In genomic region chrX:123222920-123223319, GRCh38 we compare ENCODE assay signal across 29 cellular contexts. TPM values are rescaled to one million over a fixed set of nuclear protein-coding genes. Genes with fewer than 3 reads are reported as not detected.
A peak's percentile ranks its signal among the peaks of the same experiment; 100 is the strongest.
DNase-seq lines count a peak whose midpoint lies in the region; ATAC-seq lines count a peak whose summit lies in the region.
"Had no signal": no experiment of that assay in that cellular context is flagged by ENCODE, and none has a peak within 500 bp of the region (broad histone marks: within the 10 kb centered on the region; RNA-seq: fewer than 3 reads in every experiment).

No MANE protein-coding gene starts in this region.

- H3K18ac ChIP-seq in mesendoderm (ENCODE audit: low read length) = no peak overlapping the region

- peaks cover 1% of the 10 kb centered on the region for H3K4me1 ChIP-seq in right cardiac atrium (ENCODE audit: control insufficient read depth, insufficient read depth, low read length)
- H3K4me1 ChIP-seq in mesendoderm (ENCODE audit: control insufficient read depth, low read depth, low read length) = no peaks in the 10 kb centered on the region
- H3K4me1 ChIP-seq: BLaER1 treated with 17β-estradiol and CSF1 and Interleukin-3, amounts not matched to agents 10 nM and 100 nM had no signal

- H3K4me2 ChIP-seq in mesendoderm (ENCODE audit: low read length) = no peak overlapping the region
- H3K4me2 ChIP-seq: BLaER1 treated with 17β-estradiol and CSF1 and Interleukin-3, amounts not matched to agents 10 nM and 100 nM had no signal

- H3K27ac ChIP-seq in right cardiac atrium (ENCODE audit: low read length) (no peak overlapping the region), mesendoderm (ENCODE audit: low read depth, low read length) (no peak overlapping the region)
- H3K27ac ChIP-seq: BLaER1 treated with 17β-estradiol and CSF1 and Interleukin-3, amounts not matched to agents 10 nM and 100 nM; HL-60; RWPE1 had no signal

- no peak overlapping the region for H2BK15ac ChIP-seq in mesendoderm (replicated peaks; ENCODE audit: low read depth)

- peak; percentile 11 to 47 (median 19) for DNase-seq in right cardiac atrium
- no peak for DNase-seq in Right ventricle myocardium superior
- peak; percentile 40 for DNase-seq in medulla oblongata (ENCODE audit: extremely low spot score)
- DNase-seq in retina = peak; percentile 17
- no peak for DNase-seq in mesendoderm
- no peak for DNase-seq in NCI-H69 (lab: John Stamatoyannopoulos, UW)
- DNase-seq: 8988T; CD8-positive, alpha-beta T cell; DND-41; KBM-7; MM.1S; NCI-H1092; NCI-H1436; NCI-H187 treated with DMSO at 0.1 percent for 48 hours; NCI-H2107; NCI-H2227 treated with DMSO at 0.1 percent for 48 hours; NCI-H510A; NCI-H774; NK-92 treated with Interleukin-12 subunit alpha and Interleukin-12 subunit beta, amount 100 ng/mL, for 24 hours; SIG-M5 had no signal

- H2AK5ac ChIP-seq in mesendoderm (ENCODE audit: low read length) = no peak overlapping the region

- H3K4me3 ChIP-seq in right cardiac atrium (ENCODE audit: low read length) = no peak overlapping the region
- H3K4me3 ChIP-seq in mesendoderm (ENCODE audit: low read length) = no peak overlapping the region
- H3K4me3 ChIP-seq: BLaER1 treated with 17β-estradiol and CSF1 and Interleukin-3, amounts not matched to agents 10 nM and 100 nM had no signal

- no peaks in the 10 kb centered on the region for H3K9me3 ChIP-seq in right cardiac atrium (ENCODE audit: control insufficient read depth, low read length)
- H3K9me3 ChIP-seq: BLaER1 treated with 17β-estradiol and CSF1 and Interleukin-3, amounts not matched to agents 10 nM and 100 nM had no signal

- H3K79me1 ChIP-seq in mesendoderm (ENCODE audit: low read length) = no peaks in the 10 kb centered on the region

- H3K79me2 ChIP-seq in mesendoderm (ENCODE audit: control insufficient read depth, insufficient read depth, low read length) = no peaks in the 10 kb centered on the region

- WGBS in right cardiac atrium = 40% methylated on average over 5 of the region's 5 CpGs
- WGBS in mesendoderm (ENCODE audit: extremely low coverage, insufficient coverage, low lambda C conversion rate) = no CpG with 5 or more reads among the region's 5 CpGs

- no peak overlapping the region for H2BK120ac ChIP-seq in mesendoderm (ENCODE audit: low read depth, low read length)

- H2BK5ac ChIP-seq in mesendoderm (ENCODE audit: low read length) = no peak overlapping the region

- H3K23ac ChIP-seq in mesendoderm (ENCODE audit: low read length) = no peak overlapping the region

- no peak overlapping the region for H4K5ac ChIP-seq in mesendoderm (ENCODE audit: low read length)

- H3K27me3 ChIP-seq in right cardiac atrium (ENCODE audit: control insufficient read depth, insufficient read depth) (no peaks in the 10 kb centered on the region), mesendoderm (ENCODE audit: insufficient read depth, low read length, poor library complexity) (no peaks in the 10 kb centered on the region)

- H3K9ac ChIP-seq in mesendoderm (ENCODE audit: low read length) = no peak overlapping the region
- H3K9ac ChIP-seq: BLaER1 treated with 17β-estradiol and CSF1 and Interleukin-3, amounts not matched to agents 10 nM and 100 nM had no signal

- H3K36me3 ChIP-seq in mesendoderm (ENCODE audit: control insufficient read depth, insufficient read depth, low read length) = no peaks in the 10 kb centered on the region
- H3K36me3 ChIP-seq: BLaER1 treated with 17β-estradiol and CSF1 and Interleukin-3, amounts not matched to agents 10 nM and 100 nM had no signal

- no peak overlapping the region for H3K56ac ChIP-seq in mesendoderm (ENCODE audit: low read length)

- intact Hi-C loops in right cardiac atrium (cut with DNase I) (no loop called here), Right ventricle myocardium superior (cut with DNase I) (no loop called here)

- ATAC-seq in right cardiac atrium = peak in 1 of 2 donors; percentile 48
- ATAC-seq in Right ventricle myocardium superior (ENCODE audit: poor library complexity) = no peak
- ATAC-seq in HG03565 (IDR thresholded peaks at IDR 0.05; ENCODE audit: unreplicated experiment) = no peak
- no peak for ATAC-seq in GM19397 (IDR thresholded peaks at IDR 0.05; ENCODE audit: unreplicated experiment)
- ATAC-seq: CD8-positive, alpha-beta T cell; HCT116; HepG2; SK-N-SH treated with all-trans-retinoic acid at 6 μM for 48 hours had no signal

- no peak overlapping the region for H4K8ac ChIP-seq in mesendoderm (ENCODE audit: low read depth, low read length)

- H3K4ac ChIP-seq in mesendoderm (ENCODE audit: low read depth, low read length) = no peak overlapping the region

RNA-seq across cellular contexts. Expression of gene GRIA3, which starts 38.8 kb away (rescaled TPM):
- total RNA-seq in right cardiac atrium (1 to 10 TPM; 3.1 to 5.4 (median 4.6) TPM), Right ventricle myocardium superior (0.54 TPM)
- polyA plus RNA-seq in right cardiac atrium = 1.6 TPM
- polyA plus RNA-seq in mesendoderm (2013, experiment 1 of 2) = 2.2 TPM
- polyA plus RNA-seq in mesendoderm (2013, experiment 2 of 2) = 2.4 TPM
- total RNA-seq: CD8-positive, alpha-beta T cell; HepG2; HT-29 had no signal
- polyA plus RNA-seq: HepG2 had no signal

Comparison
In these comparisons a context has a peak if more than half of its experiments do, and no peak if none do; other contexts are left out.
1. DNase-seq: peak in right cardiac atrium (3 of 3), medulla oblongata (single experiment) and retina (single experiment); none in Right ventricle myocardium superior (single experiment), mesendoderm (single experiment) and NCI-H69 (single experiment).